In genomic region chr15:55824857-55825613, GRCh38 we compare ENCODE assay signal across 23 cellular contexts.
DNase-seq lines count a peak whose midpoint lies in the region; ATAC-seq and TF ChIP-seq lines count a peak whose summit lies in the region.
"Had no signal": no experiment of that assay in that cellular context is flagged by ENCODE, and none has a peak within 500 bp of the region (broad histone marks: within the 10 kb centered on the region; RNA-seq: fewer than 3 reads in every experiment).

No MANE protein-coding gene starts in this region.

- H3F3A ChIP-seq in neural progenitor cell (ENCODE audit: low read depth): peaks cover 4% of the 10 kb centered on the region

- H2AFZ ChIP-seq in neural progenitor cell (replicated peaks): no peak overlapping the region

- ATAC-seq in WTC11 (peak; percentile 51; the same call in 1 of the 2 replicates), GM21529 (IDR thresholded peaks at IDR 0.05; ENCODE audit: unreplicated experiment) (no peak), GM18868 (IDR thresholded peaks at IDR 0.05; ENCODE audit: unreplicated experiment) (no peak)
- ATAC-seq: lower lobe of right lung had no signal

- H3K27me3 Mint-ChIP-seq in WTC11 (ENCODE audit: low read depth): no peaks in the 10 kb centered on the region; the same call in 1 of the 2 replicates
- peaks cover 4% of the 10 kb centered on the region for H3K27me3 Mint-ChIP-seq in neural progenitor cell (ENCODE audit: insufficient read depth, low read depth)

- POLR2A ChIA-PET in HEK293 (lab: Yijun Ruan, JAX): no interaction called here
- POLR2A ChIA-PET in WTC11 (lab: Charles Lee): no interaction called here

- H3K4me1 Mint-ChIP-seq in WTC11 (peaks cover under 1% of the 10 kb centered on the region; the same call in 1 of the 2 replicates), neural progenitor cell (peaks cover 11% of the 10 kb centered on the region)

- no peaks in the 10 kb centered on the region for H3K27me3 ChIP-seq in neural progenitor cell

- peaks cover 4% of the 10 kb centered on the region; the same call in 1 of the 2 replicates for H3K9me3 Mint-ChIP-seq in WTC11
- H3K9me3 Mint-ChIP-seq in neural progenitor cell: no peaks in the 10 kb centered on the region
- H3K9me3 Mint-ChIP-seq: activated T-helper 2 cell treated with anti-CD3 and anti-CD28 coated beads, Interferon-gamma antibody, Interleukin-2, Interleukin-4, amounts not matched to agents 10 μg/mL and 5 μg/mL and 100 μg/mL, durations not matched to agents 14 hours and 24 hours and 36 hours; T-helper 2 cell treated with Interferon-gamma antibody and Interleukin-4, amounts not matched to agents 5 μg/mL and 100 μg/mL, for 36 hours had no signal

- H3K27ac Mint-ChIP-seq in WTC11: no peak overlapping the region
- H3K27ac Mint-ChIP-seq in neural progenitor cell: no peak overlapping the region
- H3K27ac Mint-ChIP-seq: activated T-helper 2 cell treated with anti-CD3 and anti-CD28 coated beads, Interferon-gamma antibody, Interleukin-2, Interleukin-4, amounts not matched to agents 10 μg/mL and 5 μg/mL and 100 μg/mL, durations not matched to agents 14 hours and 24 hours and 36 hours; T-helper 2 cell treated with Interferon-gamma antibody and Interleukin-4, amounts not matched to agents 5 μg/mL and 100 μg/mL, for 36 hours had no signal

- TF ChIP-seq CTCF in HEK293 (tag by site-specific recombination; IDR thresholded peaks at IDR 0.05): peak; percentile 72; the same call in 1 of the 2 replicates
- TF ChIP-seq CTCF in WTC11 (IDR thresholded peaks at IDR 0.05): no peak
- TF ChIP-seq CTCF in neural progenitor cell (IDR thresholded peaks at IDR 0.05): peak; percentile 50

- H3K9me3 ChIP-seq in HEK293 (ENCODE audit: control insufficient read depth, insufficient read depth, low read depth, low read length) (no peaks in the 10 kb centered on the region), neural progenitor cell (ENCODE audit: low read depth) (no peaks in the 10 kb centered on the region)
- H3K9me3 ChIP-seq: lower lobe of right lung had no signal

- H3K27ac ChIP-seq in HEK293 (ENCODE audit: extremely low read depth, low read depth, low read length): peak overlapping the region; percentile 57
- H3K27ac ChIP-seq in neural progenitor cell: no peak overlapping the region
- H3K27ac ChIP-seq: 22Rv1, lower lobe of right lung had no signal

- H3K79me2 ChIP-seq in neural progenitor cell (ENCODE audit: low read depth): no peaks in the 10 kb centered on the region

- H3K9ac ChIP-seq in neural progenitor cell: no peak overlapping the region

- H3K4me3 Mint-ChIP-seq in WTC11: no peak overlapping the region
- no peak overlapping the region for H3K4me3 Mint-ChIP-seq in neural progenitor cell
- H3K4me3 Mint-ChIP-seq: T-helper 2 cell treated with Interferon-gamma antibody and Interleukin-4, amounts not matched to agents 5 μg/mL and 100 μg/mL, for 36 hours had no signal

- H3K4me1 ChIP-seq in HEK293 (ENCODE audit: control insufficient read depth, insufficient read depth, low read length): peaks cover 13% of the 10 kb centered on the region
- peaks cover 1% of the 10 kb centered on the region for H3K4me1 ChIP-seq in neural progenitor cell
- H3K4me1 ChIP-seq: lower lobe of right lung had no signal

- H3K4me3 ChIP-seq in HEK293 (ENCODE audit: low read depth, low read length): no peak overlapping the region
- H3K4me3 ChIP-seq in neural progenitor cell: no peak overlapping the region
- H3K4me3 ChIP-seq: lower lobe of right lung, smooth muscle cell had no signal

- no peaks in the 10 kb centered on the region for H4K20me1 ChIP-seq in neural progenitor cell (ENCODE audit: low read depth)

- H3K36me3 Mint-ChIP-seq in WTC11: no peaks in the 10 kb centered on the region
- H3K36me3 Mint-ChIP-seq in neural progenitor cell: peaks cover 2% of the 10 kb centered on the region

- CTCF ChIA-PET in HEK293 (lab: Yijun Ruan, JAX) (interaction anchor here (0.6 to 1.3 kb wide), 4 partner anchors 20 to 427 kb away, joined by 3 to 4 read pairs (median 3); no protein-coding TSS in a partner anchor), WTC11 (lab: Charles Lee) (interaction anchor here (0.7 to 1.8 kb wide), 5 partner anchors 12 to 183 kb away, joined by 3 to 9 read pairs (median 3); no protein-coding TSS in a partner anchor)

- H3K4me2 ChIP-seq in neural progenitor cell: no peak overlapping the region

- H3K36me3 ChIP-seq in HEK293 (ENCODE audit: control insufficient read depth in 2 of 2, insufficient read depth in 1 of 2, low read length in 2 of 2): no peaks in the 10 kb centered on the region
- H3K36me3 ChIP-seq in neural progenitor cell: no peaks in the 10 kb centered on the region

- DNase-seq in DMS 273 (lab: John Stamatoyannopoulos, UW; ENCODE audit: unreplicated experiment): peak; percentile 12
- no peak for DNase-seq in DMS 273 treated with DMSO at 0.1 percent for 48 hours (lab: John Stamatoyannopoulos, UW)
- DNase-seq in WTC11 (ENCODE audit: low spot score): peak; percentile 17
- DNase-seq in neural progenitor cell (ENCODE audit: low spot score): peak; percentile 59
- DNase-seq in COLO829 (ENCODE audit: low spot score): no peak
- DNase-seq: AML-193; cerebellar nuclear complex; DND-41; erythroblast; foreskin fibroblast; hippocampal formation; KG1; lower lobe of right lung; NCI-H1694 treated with DMSO at 0.1 percent for 48 hours; stimulated activated CD4-positive, alpha-beta T cell treated with anti-CD3 and anti-CD28 coated beads, Interleukin-2, amount 100 ng/mL, for 48 hours; stimulated activated naive CD4-positive, alpha-beta T cell treated with Interleukin-2 at 50 U/mL for 16 hours had no signal

TF ChIP-seq in HEK293, 187 proteins besides CTCF, POLR2A, EP300 and RAD21 (continues in another document):
- no peak for TF ChIP-seq ZNF354C (tag by site-specific recombination; IDR thresholded peaks at IDR 0.05; ENCODE audit: borderline replicate concordance, low read depth)
- TF ChIP-seq SETDB1 (IDR thresholded peaks at IDR 0.05; ENCODE audit: insufficient read length, low read length): no peak
- TF ChIP-seq ZNF174 (tag by site-specific recombination; IDR thresholded peaks at IDR 0.05): no peak
- no peak for TF ChIP-seq BCL11B (tag by site-specific recombination; IDR thresholded peaks at IDR 0.05; ENCODE audit: low read depth)
- no peak for TF ChIP-seq KLF16 (tag by site-specific recombination; IDR thresholded peaks at IDR 0.05)
- TF ChIP-seq SCRT2 (tag by site-specific recombination; IDR thresholded peaks at IDR 0.05): peak; percentile 13; the same call in 1 of the 2 replicates
- TF ChIP-seq ZNF18 (tag by site-specific recombination; IDR thresholded peaks at IDR 0.05): peak; percentile 80
- TF ChIP-seq ZIC2 (tag by site-specific recombination; IDR thresholded peaks at IDR 0.05): peak; percentile 83
- no peak for TF ChIP-seq ZNF2 (tag by site-specific recombination; IDR thresholded peaks at IDR 0.05)
- no peak for TF ChIP-seq ZNF426 (tag by site-specific recombination; IDR thresholded peaks at IDR 0.05)
- no peak for TF ChIP-seq ZNF202 (tag by site-specific recombination; IDR thresholded peaks at IDR 0.05; ENCODE audit: borderline replicate concordance)
- TF ChIP-seq RBAK (tag by site-specific recombination; IDR thresholded peaks at IDR 0.05): no peak

TF ChIP-seq in WTC11, 78 proteins besides CTCF, POLR2A, EP300 and RAD21:
- TF ChIP-seq MLX (CRISPR knock-in tag; IDR thresholded peaks at IDR 0.05) (no peak), CDX4 (CRISPR knock-in tag; IDR thresholded peaks at IDR 0.05; ENCODE audit: borderline replicate concordance) (no peak), ZNF423 (CRISPR knock-in tag; IDR thresholded peaks at IDR 0.05) (no peak), ZNF138 (CRISPR knock-in tag; conservative IDR thresholded peaks at IDR 0.05) (no peak), ZSCAN18 (CRISPR knock-in tag; IDR thresholded peaks at IDR 0.05) (no peak)

Comparison
In these comparisons a context has a peak if more than half of its experiments do, and no peak if none do; other contexts are left out.
1. DNase-seq: peak in DMS 273 (single experiment), WTC11 (single experiment) and neural progenitor cell (single experiment); none in DMS 273 treated with DMSO at 0.1 percent for 48 hours (single experiment) and COLO829 (single experiment).